In genomic region chr20:56924316-56924975, GRCh38 we compare ENCODE assay signal across 20 cellular contexts.
DNase-seq lines count a peak whose midpoint lies in the region; ATAC-seq and TF ChIP-seq lines count a peak whose summit lies in the region.
"Had no signal": no experiment of that assay in that cellular context is flagged by ENCODE, and none has a peak within 500 bp of the region (broad histone marks: within the 10 kb centered on the region; RNA-seq: fewer than 3 reads in every experiment).

No MANE protein-coding gene starts in this region.

- H3K4me1 ChIP-seq in H9 (ENCODE audit: insufficient read depth, low read length) = peaks cover 4% of the 10 kb centered on the region; the same call in 1 of the 2 replicates

- no peaks in the 10 kb centered on the region for H3K79me1 ChIP-seq in H9 (ENCODE audit: insufficient read depth, low read depth, low read length, poor library complexity, severe bottlenecking)

- H3T11ph ChIP-seq in H9 (ENCODE audit: low read length) = no peak overlapping the region

- H2BK120ac ChIP-seq in H9 (ENCODE audit: low read depth, low read length, poor library complexity, severe bottlenecking) = no peak overlapping the region

- TF ChIP-seq POLR2A in GM18505 (IDR thresholded peaks at IDR 0.05; ENCODE audit: borderline replicate concordance, extremely low read depth, insufficient read depth, insufficient read length) = no peak

- H4K5ac ChIP-seq in H9 (ENCODE audit: insufficient read length, low read depth, low read length) = no peak overlapping the region

- H3K27ac ChIP-seq in H9 (ENCODE audit: insufficient read length, low read depth, low read length) = no peak overlapping the region
- H3K27ac ChIP-seq: right atrium auricular region, tibial artery had no signal

- H3K27me3 ChIP-seq in H9 (ENCODE audit: insufficient read depth, low read length) = peaks cover 21% of the 10 kb centered on the region; the same call in 1 of the 2 replicates

- no peak overlapping the region for H2BK5ac ChIP-seq in H9 (ENCODE audit: insufficient read length, low read length)

- H4K20me1 ChIP-seq in H9 (ENCODE audit: control insufficient read depth, insufficient read depth, insufficient read length) = no peaks in the 10 kb centered on the region

- H3K4ac ChIP-seq in H9 (ENCODE audit: low read depth, low read length) = no peak overlapping the region

- no peak for ATAC-seq in GM18505 (IDR thresholded peaks at IDR 0.05; ENCODE audit: unreplicated experiment)
- ATAC-seq: activated CD4-positive, alpha-beta T cell treated with anti-CD3 and anti-CD28 coated beads for 36 hours; Right ventricle myocardium inferior; stimulated activated memory B cell treated with anti-CD40 and anti-IgM and Interleukin-4, amounts not matched to agents 10 μg/mL and 1 μg/mL and 100 μg/mL, for 72 hours had no signal

- no peak overlapping the region for H3K14ac ChIP-seq in H9 (ENCODE audit: insufficient read depth, low read length)

- no peaks in the 10 kb centered on the region for H3K79me2 ChIP-seq in H9 (ENCODE audit: insufficient read depth, low read length)

- H2AFZ ChIP-seq in H9 (ENCODE audit: low read length) = no peak overlapping the region

- H3K23me2 ChIP-seq in H9 (ENCODE audit: insufficient read length, low read depth, low read length, poor library complexity, severe bottlenecking) = peaks cover 11% of the 10 kb centered on the region

- no peak overlapping the region for H2BK20ac ChIP-seq in H9 (ENCODE audit: low read depth, low read length, poor library complexity, severe bottlenecking)

- no peak overlapping the region for H4K8ac ChIP-seq in H9 (replicated peaks; ENCODE audit: insufficient read length, low read depth, low read length)

- no peaks in the 10 kb centered on the region for H3K36me3 Mint-ChIP-seq in H9 (ENCODE audit: insufficient read depth in 1 of 3, low read depth in 3 of 3)
- no peaks in the 10 kb centered on the region for H3K36me3 Mint-ChIP-seq in osteocyte (ENCODE audit: unreplicated experiment)
- H3K36me3 Mint-ChIP-seq: CD8-positive, alpha-beta memory T cell; stimulated activated memory B cell treated with anti-CD40 and anti-IgM and Interleukin-4, amounts not matched to agents 10 μg/mL and 1 μg/mL and 100 μg/mL, for 72 hours had no signal

- no peak overlapping the region for H4K91ac ChIP-seq in H9 (ENCODE audit: insufficient read length, low read depth, low read length)

- H3K27me3 Mint-ChIP-seq in H9 (ENCODE audit: low read depth) (peaks cover 91% of the 10 kb centered on the region), osteocyte (ENCODE audit: unreplicated experiment) (peaks cover 31% of the 10 kb centered on the region)

- H3K4me3 Mint-ChIP-seq in H9 = peak overlapping the region; percentile 50 to 82
- H3K4me3 Mint-ChIP-seq in osteocyte (ENCODE audit: unreplicated experiment) = peak overlapping the region; percentile 77
- H3K4me3 Mint-ChIP-seq: activated CD4-positive, alpha-beta T cell treated with anti-CD3 and anti-CD28 coated beads for 36 hours; CD8-positive, alpha-beta memory T cell; stimulated activated memory B cell treated with anti-CD40 and anti-IgM and Interleukin-4, amounts not matched to agents 10 μg/mL and 1 μg/mL and 100 μg/mL, for 72 hours had no signal

- H3K56ac ChIP-seq in H9 (ENCODE audit: insufficient read length, low read depth, low read length) = no peak overlapping the region

- H3K9me3 Mint-ChIP-seq in H9 (peaks cover 0 to 7% of the 10 kb centered on the region in 2 experiments; a peak in 2 of 5 replicates), osteocyte (ENCODE audit: unreplicated experiment) (no peaks in the 10 kb centered on the region)
- H3K9me3 Mint-ChIP-seq: stimulated activated memory B cell treated with anti-CD40 and anti-IgM and Interleukin-4, amounts not matched to agents 10 μg/mL and 1 μg/mL and 100 μg/mL, for 72 hours had no signal

- no peak overlapping the region; a peak in 2 of 7 replicates for H3K27ac Mint-ChIP-seq in H9
- H3K27ac Mint-ChIP-seq in osteocyte (ENCODE audit: unreplicated experiment) = no peak overlapping the region
- H3K27ac Mint-ChIP-seq: activated CD4-positive, alpha-beta T cell treated with anti-CD3 and anti-CD28 coated beads for 36 hours; CD8-positive, alpha-beta memory T cell; stimulated activated memory B cell treated with anti-CD40 and anti-IgM and Interleukin-4, amounts not matched to agents 10 μg/mL and 1 μg/mL and 100 μg/mL, for 72 hours had no signal

- H3K4me2 ChIP-seq in H9 (ENCODE audit: insufficient read depth, insufficient read length, low read length) = peak overlapping the region; percentile 37

- H2BK12ac ChIP-seq in H9 (ENCODE audit: insufficient read length, low read depth, low read length) = no peak overlapping the region

- H3K18ac ChIP-seq in H9 (ENCODE audit: insufficient read length, low read depth, low read length) = no peak overlapping the region

- no peak overlapping the region for H3K23ac ChIP-seq in H9 (ENCODE audit: insufficient read length, low read depth, low read length)

- no peak overlapping the region for H2BK15ac ChIP-seq in H9 (ENCODE audit: low read depth, low read length)

- H3K4me1 Mint-ChIP-seq in H9 (peaks cover 36 to 37% of the 10 kb centered on the region in 2 experiments), osteocyte (ENCODE audit: unreplicated experiment) (peaks cover 12% of the 10 kb centered on the region)
- H3K4me1 Mint-ChIP-seq: stimulated activated memory B cell treated with anti-CD40 and anti-IgM and Interleukin-4, amounts not matched to agents 10 μg/mL and 1 μg/mL and 100 μg/mL, for 72 hours had no signal

- no peak overlapping the region for H2AK5ac ChIP-seq in H9 (ENCODE audit: insufficient read length, low read length)

- H3K4me3 ChIP-seq in iPS-11a (ENCODE audit: low read depth, low read length) = peak overlapping the region; percentile 24
- H3K4me3 ChIP-seq in foreskin fibroblast (ENCODE audit: low read depth in 1 of 2, low read length in 2 of 2) = no peak overlapping the region
- H3K4me3 ChIP-seq: tibial artery had no signal

- TF ChIP-seq CTCF in H9 (conservative IDR thresholded peaks at IDR 0.05) (no peak), osteocyte (IDR thresholded peaks at IDR 0.05) (no peak), foreskin fibroblast (IDR thresholded peaks at IDR 0.05; ENCODE audit: low read depth, low read length) (no peak)

- DNase-seq in H9 (no peak), astrocyte of the hippocampus (ENCODE audit: low read depth, low spot score) (peak; percentile 17), osteocyte (ENCODE audit: extremely low spot score, unreplicated experiment) (no peak), NCI-H2196 treated with DMSO at 0.1 percent for 48 hours (lab: John Stamatoyannopoulos, UW; ENCODE audit: unreplicated experiment) (no peak), foreskin fibroblast (no peak), pons (ENCODE audit: low spot score) (no peak)
- DNase-seq: activated effector memory CD4-positive, alpha-beta T cell treated with anti-CD3 and anti-CD28 coated beads, Interleukin-2, amount 50 U/mL, for 16 hours; aorta; CD8-positive, alpha-beta memory T cell; DMS79; NCI-H1105 treated with DMSO at 0.1 percent for 48 hours; NCI-H2107; SW 1271; tibial artery had no signal

- H3K9ac ChIP-seq in H9 (ENCODE audit: extremely low read depth, insufficient read length, low read length) = no peak overlapping the region

- WGBS in H9 (ENCODE audit: extremely low coverage, insufficient read length, low lambda C conversion rate) = no CpG with 5 or more reads among the region's 25 CpGs

- H3K9me3 ChIP-seq in H9 (ENCODE audit: control insufficient read depth, low read depth, low read length) = no peaks in the 10 kb centered on the region
- H3K9me3 ChIP-seq: right atrium auricular region, tibial artery had no signal
